ENCODE assay signal across 7 cellular contexts in genomic region chr21:30598802-30599201, GRCh38. TPM values are rescaled to one million over a fixed set of nuclear protein-coding genes. Genes with fewer than 3 reads are reported as not detected.
"Had no signal": no experiment of that assay in that cellular context is flagged by ENCODE, and none has a peak within 500 bp of the region (broad histone marks: within the 10 kb centered on the region; RNA-seq: fewer than 3 reads in every experiment).

TSS of gene KRTAP6-2 (minus strand) at chr21:30598902. CDS start at chr21:30598874, 28 bp downstream.

- DNase-seq: IMR-90, KBM-7 had no signal

- H3K27ac ChIP-seq: HL-60 had no signal

- FAIRE-seq: HepG2, HTR-8/SVneo, K562 had no signal

- H3K4me3 ChIP-seq: K562 had no signal

RNA-seq across cellular contexts. Expression of gene KRTAP6-2, which starts in this region (rescaled TPM):
- polyA plus RNA-seq: HepG2, IgD-negative memory B cell, IMR-90, K562 had no signal
